In genomic region chr17:57873261-57874057, GRCh38 we compare ENCODE assay signal across 12 cellular contexts. TPM values are rescaled to one million over a fixed set of nuclear protein-coding genes. Genes with fewer than 3 reads are reported as not detected.
DNase-seq lines count a peak whose midpoint lies in the region; ATAC-seq and TF ChIP-seq lines count a peak whose summit lies in the region.
"Had no signal": no experiment of that assay in that cellular context is flagged by ENCODE, and none has a peak within 500 bp of the region (broad histone marks: within the 10 kb centered on the region; RNA-seq: fewer than 3 reads in every experiment).

No MANE protein-coding gene starts in this region.

- TF ChIP-seq CTCF in heart right ventricle (IDR thresholded peaks at IDR 0.05) = no peak
- TF ChIP-seq CTCF in progenitor cell of endocrine pancreas (IDR thresholded peaks at IDR 0.05; ENCODE audit: unreplicated experiment) = no peak

- H3K4me3 Mint-ChIP-seq in naive thymus-derived CD4-positive, alpha-beta T cell = peak overlapping the region in 6 of 10 donors; percentile 51 to 81 (median 66)
- no peak overlapping the region for H3K4me3 Mint-ChIP-seq in progenitor cell of endocrine pancreas (ENCODE audit: low read depth)
- H3K4me3 Mint-ChIP-seq: T-helper 1 cell treated with Interleukin-12 subunit alpha and Interleukin-12 subunit beta and Interleukin-4 antibody, amounts not matched to agents 30 μg/mL and 1 μg/mL, for 36 hours had no signal

- peaks cover 5 to 32% (median 14%) of the 10 kb centered on the region in 5 donors for H3K27me3 Mint-ChIP-seq in naive thymus-derived CD4-positive, alpha-beta T cell
- H3K27me3 Mint-ChIP-seq in progenitor cell of endocrine pancreas = peaks cover 4% of the 10 kb centered on the region

- H3K27me3 ChIP-seq in heart right ventricle = no peaks in the 10 kb centered on the region
- no peaks in the 10 kb centered on the region for H3K27me3 ChIP-seq in duodenal mucosa (ENCODE audit: control insufficient read depth in 1 of 2, insufficient read depth in 2 of 2, low read length in 2 of 2)
- no peaks in the 10 kb centered on the region for H3K27me3 ChIP-seq in naive thymus-derived CD4-positive, alpha-beta T cell (ENCODE audit: control insufficient read depth in 2 of 2, insufficient read depth in 2 of 2, low read length in 2 of 2)

- WGBS in heart right ventricle, 2 donors = 74 to 77% methylated on average over 16 of the region's 16 CpGs

- no peak for ATAC-seq in heart right ventricle
- ATAC-seq in left cardiac atrium = no peak
- no peak for ATAC-seq in naive thymus-derived CD4-positive, alpha-beta T cell
- no peak for ATAC-seq in GM19023 (IDR thresholded peaks at IDR 0.05; ENCODE audit: unreplicated experiment)

- H3K4me1 Mint-ChIP-seq in naive thymus-derived CD4-positive, alpha-beta T cell = peaks cover 6 to 23% (median 21%) of the 10 kb centered on the region in 7 donors
- H3K4me1 Mint-ChIP-seq in progenitor cell of endocrine pancreas (ENCODE audit: low read depth) = peaks cover 15% of the 10 kb centered on the region

- H3K9me3 Mint-ChIP-seq in naive thymus-derived CD4-positive, alpha-beta T cell = no peaks in the 10 kb centered on the region
- H3K9me3 Mint-ChIP-seq in progenitor cell of endocrine pancreas (ENCODE audit: low read depth) = no peaks in the 10 kb centered on the region
- H3K9me3 Mint-ChIP-seq: T-helper 1 cell treated with Interleukin-12 subunit alpha and Interleukin-12 subunit beta and Interleukin-4 antibody, amounts not matched to agents 30 μg/mL and 1 μg/mL, for 36 hours had no signal

- H3K36me3 Mint-ChIP-seq in naive thymus-derived CD4-positive, alpha-beta T cell = no peaks in the 10 kb centered on the region
- peaks cover 20% of the 10 kb centered on the region for H3K36me3 Mint-ChIP-seq in progenitor cell of endocrine pancreas (ENCODE audit: insufficient read depth)

- intact Hi-C loops in heart right ventricle (cut with DNase I) (loop anchor here in 2 of 10 donors (2.0 to 5.0 kb wide), 2 partner anchors 21 to 119 kb away; no protein-coding TSS in a partner anchor), left cardiac atrium (cut with DNase I) (no loop called here)
- intact Hi-C loops in naive thymus-derived CD4-positive, alpha-beta T cell (cut with micrococcal nuclease) = loop anchor here in 1 of 2 donors (1.0 kb wide), 1 partner anchor 23 kb away; the partner anchor contains the start of gene MRPS23

- H3K4me3 ChIP-seq in heart right ventricle = no peak overlapping the region
- H3K4me3 ChIP-seq in duodenal mucosa (ENCODE audit: low read depth in 1 of 2, low read length in 2 of 2) = no peak overlapping the region
- no peak overlapping the region for H3K4me3 ChIP-seq in naive thymus-derived CD4-positive, alpha-beta T cell (ENCODE audit: low read length)

- DNase-seq in heart right ventricle (peak in 1 of 2 donors; percentile 9), left cardiac atrium (no peak), NCI-H1930 (lab: John Stamatoyannopoulos, UW) (no peak), progenitor cell of endocrine pancreas (ENCODE audit: low spot score, unreplicated experiment) (no peak), midbrain (lab: John Stamatoyannopoulos, UW) (no peak)
- no peak for DNase-seq in naive thymus-derived CD4-positive, alpha-beta T cell
- DNase-seq: foreskin fibroblast; NCI-H69; stimulated activated CD4-positive, alpha-beta T cell treated with anti-CD3 and anti-CD28 coated beads, Interleukin-1b, Interleukin-23, amount 100 ng/mL, for 48 hours had no signal

- no peak overlapping the region for H3K27ac Mint-ChIP-seq in naive thymus-derived CD4-positive, alpha-beta T cell
- H3K27ac Mint-ChIP-seq in progenitor cell of endocrine pancreas = no peak overlapping the region
- H3K27ac Mint-ChIP-seq: T-helper 1 cell treated with Interleukin-12 subunit alpha and Interleukin-12 subunit beta and Interleukin-4 antibody, amounts not matched to agents 30 μg/mL and 1 μg/mL, for 36 hours had no signal

- H3K9me3 ChIP-seq in heart right ventricle (no peaks in the 10 kb centered on the region), duodenal mucosa (ENCODE audit: control insufficient read depth in 1 of 2, low read length in 2 of 2) (no peaks in the 10 kb centered on the region)
- H3K9me3 ChIP-seq in naive thymus-derived CD4-positive, alpha-beta T cell (ENCODE audit: control insufficient read depth in 2 of 3, low read length in 3 of 3) = no peaks in the 10 kb centered on the region

- no peak overlapping the region for H3K9ac ChIP-seq in duodenal mucosa (ENCODE audit: low read depth in 1 of 2, low read length in 2 of 2)

- CTCF ChIA-PET in naive thymus-derived CD4-positive, alpha-beta T cell (lab: Charles Lee) = no interaction called here

- POLR2A ChIA-PET in naive thymus-derived CD4-positive, alpha-beta T cell (lab: Charles Lee) = no interaction called here

- H3K27ac ChIP-seq in heart right ventricle = peak overlapping the region in 8 of 10 donors; percentile 70 to 94 (median 90)
- peak overlapping the region; percentile 39 for H3K27ac ChIP-seq in duodenal mucosa (ENCODE audit: low read depth, low read length)
- H3K27ac ChIP-seq in naive thymus-derived CD4-positive, alpha-beta T cell (ENCODE audit: low read depth, low read length) = no peak overlapping the region

- H3K4me1 ChIP-seq in heart right ventricle = peaks cover 41 to 85% (median 69%) of the 10 kb centered on the region in 9 donors
- H3K4me1 ChIP-seq in duodenal mucosa (ENCODE audit: control insufficient read depth in 1 of 2, insufficient read depth in 2 of 2, low read length in 2 of 2) = peaks cover 31 to 37% of the 10 kb centered on the region in 2 donors
- H3K4me1 ChIP-seq in naive thymus-derived CD4-positive, alpha-beta T cell (ENCODE audit: control insufficient read depth in 2 of 2, insufficient read depth in 2 of 2, low read length in 2 of 2) = peaks cover 0 to 19% of the 10 kb centered on the region in 2 donors

- H3K36me3 ChIP-seq in heart right ventricle (peaks cover 0 to 78% (median 35%) of the 10 kb centered on the region in 9 donors), duodenal mucosa (ENCODE audit: control insufficient read depth in 1 of 2, insufficient read depth in 2 of 2, low read length in 2 of 2) (peaks cover 6 to 16% of the 10 kb centered on the region in 2 donors)
- H3K36me3 ChIP-seq in naive thymus-derived CD4-positive, alpha-beta T cell (ENCODE audit: control insufficient read depth in 2 of 3, insufficient read depth in 3 of 3, low read length in 3 of 3) = no peaks in the 10 kb centered on the region

RNA-seq across cellular contexts. Expression of gene MRPS23, which starts 23.6 kb away (rescaled TPM):
- total RNA-seq in heart right ventricle (100 to 1,000 TPM in 2 of 10 donors, 10 to 100 TPM in 8; 61.2 to 103 (median 75.5) TPM), left cardiac atrium (10 to 100 TPM; 45.2 to 55.8 TPM), progenitor cell of endocrine pancreas (34.6 and 38.9 TPM in 2 replicates)
- 100 to 1,000 TPM in 1 of 2 donors, 1 to 10 TPM in 1; 9.9 to 132 TPM for polyA plus RNA-seq in heart right ventricle
- 10 to 100 TPM; 13.0 to 40.5 (median 24.6) TPM for total RNA-seq in naive thymus-derived CD4-positive, alpha-beta T cell
- polyA plus RNA-seq in naive thymus-derived CD4-positive, alpha-beta T cell = 10 to 100 TPM; 26.5 to 42.8 TPM
